ENCODE assay signal across 10 cellular contexts in the genomic region with DNA sequence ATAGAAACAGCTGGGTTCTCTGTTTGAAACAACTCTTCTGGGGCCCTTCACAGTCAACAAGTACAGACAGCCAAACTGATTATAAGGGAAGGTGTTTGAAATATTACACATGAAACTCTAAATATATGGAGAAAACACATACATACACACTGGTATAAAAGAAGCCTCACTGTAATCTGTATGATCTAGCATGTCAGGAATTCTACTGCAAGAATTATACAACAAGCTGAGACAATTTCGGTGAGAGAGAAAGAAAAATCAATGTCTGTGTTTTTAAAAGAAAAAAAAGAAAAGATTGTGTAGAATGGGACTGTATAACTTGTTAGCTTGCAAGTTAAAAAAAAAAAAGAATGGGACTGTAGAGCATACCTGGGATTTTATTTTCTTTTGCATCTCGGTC. TPM values are rescaled to one million over a fixed set of nuclear protein-coding genes. Genes with fewer than 3 reads are reported as not detected.
DNase-seq lines count a peak whose midpoint lies in the region; ATAC-seq and TF ChIP-seq lines count a peak whose summit lies in the region.
"Had no signal": no experiment of that assay in that cellular context is flagged by ENCODE, and none has a peak within 500 bp of the region (broad histone marks: within the 10 kb centered on the region; RNA-seq: fewer than 3 reads in every experiment).

No MANE protein-coding gene starts in this region.

- peaks cover 15% of the 10 kb centered on the region for H3K9me3 Mint-ChIP-seq in activated naive CD4-positive, alpha-beta T cell treated with anti-CD3 and anti-CD28 coated beads, Interleukin-2, amount 50 U/mL, for 24 hours
- H3K9me3 Mint-ChIP-seq in brain, result peaks cover 25 to 28% (median 26%) of the 10 kb centered on the region in 5 experiments
- H3K9me3 Mint-ChIP-seq in stimulated activated naive B cell treated with anti-CD40 and anti-IgM and Interleukin-4, amounts not matched to agents 10 μg/mL and 1 μg/mL and 100 μg/mL, for 72 hours, result peaks cover 11 to 15% of the 10 kb centered on the region in 2 donors

- peaks cover 36% of the 10 kb centered on the region for H3K4me1 Mint-ChIP-seq in activated naive CD4-positive, alpha-beta T cell treated with anti-CD3 and anti-CD28 coated beads, Interleukin-2, amount 50 U/mL, for 24 hours
- H3K4me1 Mint-ChIP-seq in brain, result peaks cover 33% of the 10 kb centered on the region
- peaks cover 22 to 39% of the 10 kb centered on the region in 2 donors for H3K4me1 Mint-ChIP-seq in stimulated activated naive B cell treated with anti-CD40 and anti-IgM and Interleukin-4, amounts not matched to agents 10 μg/mL and 1 μg/mL and 100 μg/mL, for 72 hours

- no peaks in the 10 kb centered on the region for H3K27me3 Mint-ChIP-seq in activated naive CD4-positive, alpha-beta T cell treated with anti-CD3 and anti-CD28 coated beads, Interleukin-2, amount 50 U/mL, for 24 hours
- H3K27me3 Mint-ChIP-seq in brain, result peaks cover 3% of the 10 kb centered on the region
- no peaks in the 10 kb centered on the region for H3K27me3 Mint-ChIP-seq in stimulated activated naive B cell treated with anti-CD40 and anti-IgM and Interleukin-4, amounts not matched to agents 10 μg/mL and 1 μg/mL and 100 μg/mL, for 72 hours

- ATAC-seq in HG03039 (IDR thresholded peaks at IDR 0.05; ENCODE audit: unreplicated experiment), result peak; percentile 25
- peak; percentile 10 to 14 for ATAC-seq in stimulated activated naive B cell treated with anti-CD40 and anti-IgM and Interleukin-4, amounts not matched to agents 10 μg/mL and 1 μg/mL and 100 μg/mL, for 72 hours (replicated peaks)

- peak overlapping the region; percentile 52 for H3K27ac Mint-ChIP-seq in activated naive CD4-positive, alpha-beta T cell treated with anti-CD3 and anti-CD28 coated beads, Interleukin-2, amount 50 U/mL, for 24 hours
- H3K27ac Mint-ChIP-seq in brain, result peak overlapping the region in 3 of 5 experiments; percentile 9 to 75 (median 73)
- peak overlapping the region; percentile 51 for H3K27ac Mint-ChIP-seq in stimulated activated naive B cell treated with anti-CD40 and anti-IgM and Interleukin-4, amounts not matched to agents 10 μg/mL and 1 μg/mL and 100 μg/mL, for 72 hours

- H3K36me3 Mint-ChIP-seq in activated naive CD4-positive, alpha-beta T cell treated with anti-CD3 and anti-CD28 coated beads, Interleukin-2, amount 50 U/mL, for 24 hours, result peaks cover 17% of the 10 kb centered on the region
- H3K36me3 Mint-ChIP-seq in brain, result peaks cover 52% of the 10 kb centered on the region
- H3K36me3 Mint-ChIP-seq in stimulated activated naive B cell treated with anti-CD40 and anti-IgM and Interleukin-4, amounts not matched to agents 10 μg/mL and 1 μg/mL and 100 μg/mL, for 72 hours, result peaks cover 7 to 16% of the 10 kb centered on the region in 2 donors

- TF ChIP-seq CTCF in brain (conservative IDR thresholded peaks at IDR 0.05), result no peak
- TF ChIP-seq CTCF in GM10248 (IDR thresholded peaks at IDR 0.05; ENCODE audit: control extremely low read depth, extremely low read depth, low read depth, missing control alignments), result no peak

- peak overlapping the region; percentile 3 for H3K4me3 Mint-ChIP-seq in activated naive CD4-positive, alpha-beta T cell treated with anti-CD3 and anti-CD28 coated beads, Interleukin-2, amount 50 U/mL, for 24 hours
- no peak overlapping the region for H3K4me3 Mint-ChIP-seq in brain
- H3K4me3 Mint-ChIP-seq in stimulated activated naive B cell treated with anti-CD40 and anti-IgM and Interleukin-4, amounts not matched to agents 10 μg/mL and 1 μg/mL and 100 μg/mL, for 72 hours, result peak overlapping the region; percentile 21 to 39

- CTCF ChIA-PET in GM10248 (lab: Yijun Ruan, JAX), result interaction anchor here (0.7 to 1.7 kb wide), 3 partner anchors 9 to 76 kb away, joined by 3 to 4 read pairs (median 3); no protein-coding TSS in a partner anchor

- POLR2A ChIA-PET in GM10248 (lab: Yijun Ruan, JAX), result no interaction called here

- DNase-seq in activated naive CD4-positive, alpha-beta T cell (lab: John Stamatoyannopoulos, UW), result no peak
- no peak for DNase-seq in stimulated activated naive B cell treated with anti-CD40 and anti-IgM and Interleukin-4, amounts not matched to agents 10 μg/mL and 1 μg/mL and 100 μg/mL, for 72 hours
- DNase-seq in UCSD-AML1 (lab: John Stamatoyannopoulos, UW; ENCODE audit: unreplicated experiment) (no peak), foreskin melanocyte (no peak), GM10248 (ENCODE audit: extremely low spot score) (no peak)
- DNase-seq: occipital lobe, tibial artery had no signal

RNA-seq across cellular contexts. Expression of a gene that starts 26.3 kb away (rescaled TPM):
- 2.0 TPM for polyA plus RNA-seq in brain (ENCODE audit: insufficient read depth, low read depth, low replicate concordance)

Comparison
In these comparisons a context has a peak if more than half of its experiments do, and no peak if none do; other contexts are left out.
1. H3K4me3 Mint-ChIP-seq: peak in activated naive CD4-positive, alpha-beta T cell treated with anti-CD3 and anti-CD28 coated beads, Interleukin-2, amount 50 U/mL, for 24 hours (single experiment) and stimulated activated naive B cell treated with anti-CD40 and anti-IgM and Interleukin-4, amounts not matched to agents 10 μg/mL and 1 μg/mL and 100 μg/mL, for 72 hours (2 of 2); none in brain (0 of 5).
2. Peak in every context shown above with its lines, with median percentiles within 50 percentile points of each other: H3K27ac Mint-ChIP-seq.